In the genomic region with DNA sequence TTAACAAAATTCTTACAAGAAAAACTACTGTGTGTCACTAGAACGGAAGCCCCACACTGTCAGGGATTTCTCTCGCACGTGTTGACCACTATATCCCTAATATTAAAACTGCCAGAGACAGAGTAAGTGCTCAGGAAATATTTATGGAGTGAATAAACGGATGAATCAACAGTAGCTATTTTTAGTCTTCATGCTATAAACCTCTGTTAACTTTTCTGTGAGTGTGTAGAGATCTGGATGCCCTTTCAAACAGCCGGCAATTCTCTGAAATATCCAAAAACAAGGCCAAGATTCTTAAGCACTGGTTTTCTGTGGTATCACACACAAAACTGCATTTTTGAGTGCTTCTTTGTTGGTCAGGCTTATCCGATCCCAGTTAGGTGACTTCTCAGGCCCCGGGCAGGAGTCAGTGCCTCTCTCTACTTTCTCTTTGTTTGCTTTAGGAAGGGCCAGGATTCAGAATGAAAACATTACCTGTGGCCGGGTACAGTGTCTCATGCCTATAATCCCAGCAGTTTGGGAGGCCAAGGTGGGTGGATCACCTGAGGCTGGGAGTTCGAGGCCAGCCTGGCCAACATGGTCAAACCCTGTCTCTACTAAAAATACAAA, we compare ENCODE assay signal across 1 cellular context.
TF ChIP-seq lines count a peak whose summit lies in the region.

No MANE protein-coding gene starts in this region.

TF ChIP-seq in HepG2, 621 proteins besides CTCF, POLR2A, EP300 and RAD21 (continued from another document and continues in another):
- TF ChIP-seq ZNF484 (CRISPR knock-in tag; IDR thresholded peaks at IDR 0.05; ENCODE audit: borderline replicate concordance, low read depth): no peak
- no peak for TF ChIP-seq NBN (conservative IDR thresholded peaks at IDR 0.05)
- no peak for TF ChIP-seq BORCS8-MEF2B (CRISPR knock-in tag; IDR thresholded peaks at IDR 0.05)
- TF ChIP-seq, protein P1, sequence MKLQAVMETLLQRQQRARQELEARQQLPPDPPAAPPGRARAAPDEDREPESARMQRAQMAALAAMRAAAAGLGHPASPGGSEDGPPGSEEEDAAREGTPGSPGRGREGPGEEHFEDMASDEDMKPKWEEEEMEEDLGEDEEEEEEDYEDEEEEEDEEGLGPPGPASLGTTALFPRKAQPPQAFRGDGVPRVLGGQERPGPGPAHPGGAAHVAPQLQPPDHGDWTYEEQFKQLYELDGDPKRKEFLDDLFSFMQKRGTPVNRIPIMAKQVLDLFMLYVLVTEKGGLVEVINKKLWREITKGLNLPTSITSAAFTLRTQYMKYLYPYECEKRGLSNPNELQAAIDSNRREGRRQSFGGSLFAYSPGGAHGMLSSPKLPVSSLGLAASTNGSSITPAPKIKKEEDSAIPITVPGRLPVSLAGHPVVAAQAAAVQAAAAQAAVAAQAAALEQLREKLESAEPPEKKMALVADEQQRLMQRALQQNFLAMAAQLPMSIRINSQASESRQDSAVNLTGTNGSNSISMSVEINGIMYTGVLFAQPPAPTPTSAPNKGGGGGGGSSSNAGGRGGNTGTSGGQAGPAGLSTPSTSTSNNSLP (IDR thresholded peaks at IDR 0.05; ENCODE audit: low read depth, low read length): 0 out of 2 replicates have a peak, but pooled peaks have one; percentile 48
- TF ChIP-seq, protein P2, sequence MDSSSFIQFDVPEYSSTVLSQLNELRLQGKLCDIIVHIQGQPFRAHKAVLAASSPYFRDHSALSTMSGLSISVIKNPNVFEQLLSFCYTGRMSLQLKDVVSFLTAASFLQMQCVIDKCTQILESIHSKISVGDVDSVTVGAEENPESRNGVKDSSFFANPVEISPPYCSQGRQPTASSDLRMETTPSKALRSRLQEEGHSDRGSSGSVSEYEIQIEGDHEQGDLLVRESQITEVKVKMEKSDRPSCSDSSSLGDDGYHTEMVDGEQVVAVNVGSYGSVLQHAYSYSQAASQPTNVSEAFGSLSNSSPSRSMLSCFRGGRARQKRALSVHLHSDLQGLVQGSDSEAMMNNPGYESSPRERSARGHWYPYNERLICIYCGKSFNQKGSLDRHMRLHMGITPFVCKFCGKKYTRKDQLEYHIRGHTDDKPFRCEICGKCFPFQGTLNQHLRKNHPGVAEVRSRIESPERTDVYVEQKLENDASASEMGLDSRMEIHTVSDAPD (CRISPR knock-in tag; IDR thresholded peaks at IDR 0.05): no peak
- TF ChIP-seq, protein P3, sequence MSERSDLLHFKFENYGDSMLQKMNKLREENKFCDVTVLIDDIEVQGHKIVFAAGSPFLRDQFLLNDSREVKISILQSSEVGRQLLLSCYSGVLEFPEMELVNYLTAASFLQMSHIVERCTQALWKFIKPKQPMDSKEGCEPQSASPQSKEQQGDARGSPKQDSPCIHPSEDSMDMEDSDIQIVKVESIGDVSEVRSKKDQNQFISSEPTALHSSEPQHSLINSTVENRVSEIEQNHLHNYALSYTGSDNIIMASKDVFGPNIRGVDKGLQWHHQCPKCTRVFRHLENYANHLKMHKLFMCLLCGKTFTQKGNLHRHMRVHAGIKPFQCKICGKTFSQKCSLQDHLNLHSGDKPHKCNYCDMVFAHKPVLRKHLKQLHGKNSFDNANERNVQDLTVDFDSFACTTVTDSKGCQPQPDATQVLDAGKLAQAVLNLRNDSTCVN (CRISPR knock-in tag; IDR thresholded peaks at IDR 0.05; ENCODE audit: borderline replicate concordance): no peak
- TF ChIP-seq, protein P4, sequence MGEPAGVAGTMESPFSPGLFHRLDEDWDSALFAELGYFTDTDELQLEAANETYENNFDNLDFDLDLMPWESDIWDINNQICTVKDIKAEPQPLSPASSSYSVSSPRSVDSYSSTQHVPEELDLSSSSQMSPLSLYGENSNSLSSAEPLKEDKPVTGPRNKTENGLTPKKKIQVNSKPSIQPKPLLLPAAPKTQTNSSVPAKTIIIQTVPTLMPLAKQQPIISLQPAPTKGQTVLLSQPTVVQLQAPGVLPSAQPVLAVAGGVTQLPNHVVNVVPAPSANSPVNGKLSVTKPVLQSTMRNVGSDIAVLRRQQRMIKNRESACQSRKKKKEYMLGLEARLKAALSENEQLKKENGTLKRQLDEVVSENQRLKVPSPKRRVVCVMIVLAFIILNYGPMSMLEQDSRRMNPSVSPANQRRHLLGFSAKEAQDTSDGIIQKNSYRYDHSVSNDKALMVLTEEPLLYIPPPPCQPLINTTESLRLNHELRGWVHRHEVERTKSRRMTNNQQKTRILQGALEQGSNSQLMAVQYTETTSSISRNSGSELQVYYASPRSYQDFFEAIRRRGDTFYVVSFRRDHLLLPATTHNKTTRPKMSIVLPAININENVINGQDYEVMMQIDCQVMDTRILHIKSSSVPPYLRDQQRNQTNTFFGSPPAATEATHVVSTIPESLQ (CRISPR knock-in tag; conservative IDR thresholded peaks at IDR 0.05): no peak
- no peak for TF ChIP-seq ATF7-NPFF (CRISPR knock-in tag; IDR thresholded peaks at IDR 0.05; ENCODE audit: low read depth)
- no peak for TF ChIP-seq YY1 (IDR thresholded peaks at IDR 0.05; ENCODE audit: insufficient read depth, insufficient replicate concordance, low read depth, low read length)
- TF ChIP-seq, protein P5, sequence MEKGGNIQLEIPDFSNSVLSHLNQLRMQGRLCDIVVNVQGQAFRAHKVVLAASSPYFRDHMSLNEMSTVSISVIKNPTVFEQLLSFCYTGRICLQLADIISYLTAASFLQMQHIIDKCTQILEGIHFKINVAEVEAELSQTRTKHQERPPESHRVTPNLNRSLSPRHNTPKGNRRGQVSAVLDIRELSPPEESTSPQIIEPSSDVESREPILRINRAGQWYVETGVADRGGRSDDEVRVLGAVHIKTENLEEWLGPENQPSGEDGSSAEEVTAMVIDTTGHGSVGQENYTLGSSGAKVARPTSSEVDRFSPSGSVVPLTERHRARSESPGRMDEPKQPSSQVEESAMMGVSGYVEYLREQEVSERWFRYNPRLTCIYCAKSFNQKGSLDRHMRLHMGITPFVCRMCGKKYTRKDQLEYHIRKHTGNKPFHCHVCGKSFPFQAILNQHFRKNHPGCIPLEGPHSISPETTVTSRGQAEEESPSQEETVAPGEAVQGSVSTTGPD (CRISPR knock-in tag; IDR thresholded peaks at IDR 0.05): no peak
- no peak for TF ChIP-seq HOXA3 (CRISPR knock-in tag; IDR thresholded peaks at IDR 0.05)
- TF ChIP-seq SRY (CRISPR knock-in tag; IDR thresholded peaks at IDR 0.05): no peak
- TF ChIP-seq, protein P6, sequence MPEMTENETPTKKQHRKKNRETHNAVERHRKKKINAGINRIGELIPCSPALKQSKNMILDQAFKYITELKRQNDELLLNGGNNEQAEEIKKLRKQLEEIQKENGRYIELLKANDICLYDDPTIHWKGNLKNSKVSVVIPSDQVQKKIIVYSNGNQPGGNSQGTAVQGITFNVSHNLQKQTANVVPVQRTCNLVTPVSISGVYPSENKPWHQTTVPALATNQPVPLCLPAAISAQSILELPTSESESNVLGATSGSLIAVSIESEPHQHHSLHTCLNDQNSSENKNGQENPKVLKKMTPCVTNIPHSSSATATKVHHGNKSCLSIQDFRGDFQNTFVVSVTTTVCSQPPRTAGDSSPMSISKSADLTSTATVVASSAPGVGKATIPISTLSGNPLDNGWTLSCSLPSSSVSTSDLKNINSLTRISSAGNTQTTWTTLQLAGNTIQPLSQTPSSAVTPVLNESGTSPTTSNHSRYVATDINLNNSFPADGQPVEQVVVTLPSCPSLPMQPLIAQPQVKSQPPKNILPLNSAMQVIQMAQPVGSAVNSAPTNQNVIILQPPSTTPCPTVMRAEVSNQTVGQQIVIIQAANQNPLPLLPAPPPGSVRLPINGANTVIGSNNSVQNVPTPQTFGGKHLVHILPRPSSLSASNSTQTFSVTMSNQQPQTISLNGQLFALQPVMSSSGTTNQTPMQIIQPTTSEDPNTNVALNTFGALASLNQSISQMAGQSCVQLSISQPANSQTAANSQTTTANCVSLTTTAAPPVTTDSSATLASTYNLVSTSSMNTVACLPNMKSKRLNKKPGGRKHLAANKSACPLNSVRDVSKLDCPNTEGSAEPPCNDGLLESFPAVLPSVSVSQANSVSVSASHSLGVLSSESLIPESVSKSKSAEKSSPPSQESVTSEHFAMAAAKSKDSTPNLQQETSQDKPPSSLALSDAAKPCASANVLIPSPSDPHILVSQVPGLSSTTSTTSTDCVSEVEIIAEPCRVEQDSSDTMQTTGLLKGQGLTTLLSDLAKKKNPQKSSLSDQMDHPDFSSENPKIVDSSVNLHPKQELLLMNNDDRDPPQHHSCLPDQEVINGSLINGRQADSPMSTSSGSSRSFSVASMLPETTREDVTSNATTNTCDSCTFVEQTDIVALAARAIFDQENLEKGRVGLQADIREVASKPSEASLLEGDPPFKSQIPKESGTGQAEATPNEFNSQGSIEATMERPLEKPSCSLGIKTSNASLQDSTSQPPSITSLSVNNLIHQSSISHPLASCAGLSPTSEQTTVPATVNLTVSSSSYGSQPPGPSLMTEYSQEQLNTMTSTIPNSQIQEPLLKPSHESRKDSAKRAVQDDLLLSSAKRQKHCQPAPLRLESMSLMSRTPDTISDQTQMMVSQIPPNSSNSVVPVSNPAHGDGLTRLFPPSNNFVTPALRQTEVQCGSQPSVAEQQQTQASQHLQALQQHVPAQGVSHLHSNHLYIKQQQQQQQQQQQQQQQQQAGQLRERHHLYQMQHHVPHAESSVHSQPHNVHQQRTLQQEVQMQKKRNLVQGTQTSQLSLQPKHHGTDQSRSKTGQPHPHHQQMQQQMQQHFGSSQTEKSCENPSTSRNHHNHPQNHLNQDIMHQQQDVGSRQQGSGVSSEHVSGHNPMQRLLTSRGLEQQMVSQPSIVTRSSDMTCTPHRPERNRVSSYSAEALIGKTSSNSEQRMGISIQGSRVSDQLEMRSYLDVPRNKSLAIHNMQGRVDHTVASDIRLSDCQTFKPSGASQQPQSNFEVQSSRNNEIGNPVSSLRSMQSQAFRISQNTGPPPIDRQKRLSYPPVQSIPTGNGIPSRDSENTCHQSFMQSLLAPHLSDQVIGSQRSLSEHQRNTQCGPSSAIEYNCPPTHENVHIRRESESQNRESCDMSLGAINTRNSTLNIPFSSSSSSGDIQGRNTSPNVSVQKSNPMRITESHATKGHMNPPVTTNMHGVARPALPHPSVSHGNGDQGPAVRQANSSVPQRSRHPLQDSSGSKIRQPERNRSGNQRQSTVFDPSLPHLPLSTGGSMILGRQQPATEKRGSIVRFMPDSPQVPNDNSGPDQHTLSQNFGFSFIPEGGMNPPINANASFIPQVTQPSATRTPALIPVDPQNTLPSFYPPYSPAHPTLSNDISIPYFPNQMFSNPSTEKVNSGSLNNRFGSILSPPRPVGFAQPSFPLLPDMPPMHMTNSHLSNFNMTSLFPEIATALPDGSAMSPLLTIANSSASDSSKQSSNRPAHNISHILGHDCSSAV (CRISPR knock-in tag; IDR thresholded peaks at IDR 0.05; ENCODE audit: borderline replicate concordance): no peak
- no peak for TF ChIP-seq SMAD3 (CRISPR knock-in tag; IDR thresholded peaks at IDR 0.05)
- TF ChIP-seq ZNF674 (CRISPR knock-in tag; IDR thresholded peaks at IDR 0.05; ENCODE audit: low read depth): no peak
- TF ChIP-seq LCORL (IDR thresholded peaks at IDR 0.05): no peak
- TF ChIP-seq LCORL (CRISPR knock-in tag; IDR thresholded peaks at IDR 0.05): peak; percentile 45; the same call in 1 of the 2 replicates
- no peak for TF ChIP-seq NCOA2 (CRISPR knock-in tag; IDR thresholded peaks at IDR 0.05)
- no peak for TF ChIP-seq ASH2L (IDR thresholded peaks at IDR 0.05; ENCODE audit: insufficient read length, low read depth, low read length)
- peak; percentile 58; the same call in 1 of the 2 replicates for TF ChIP-seq TBX2 (CRISPR knock-in tag; IDR thresholded peaks at IDR 0.05; ENCODE audit: borderline replicate concordance)
- no peak for TF ChIP-seq TCF12 (IDR thresholded peaks at IDR 0.05)
- TF ChIP-seq TCF12 (CRISPR knock-in tag; IDR thresholded peaks at IDR 0.05): 0 out of 2 replicates have a peak, but pooled peaks have one; percentile 56
- 0 out of 2 replicates have a peak, but pooled peaks have one; percentile 49 for TF ChIP-seq ZNF383 (CRISPR knock-in tag; IDR thresholded peaks at IDR 0.05; ENCODE audit: borderline replicate concordance)
- TF ChIP-seq RBM22 (optimal IDR thresholded peaks at IDR 0.05; ENCODE audit: low read length): no peak
- TF ChIP-seq DNMT1 (CRISPR knock-in tag; IDR thresholded peaks at IDR 0.05): no peak
- TF ChIP-seq, protein P7, sequence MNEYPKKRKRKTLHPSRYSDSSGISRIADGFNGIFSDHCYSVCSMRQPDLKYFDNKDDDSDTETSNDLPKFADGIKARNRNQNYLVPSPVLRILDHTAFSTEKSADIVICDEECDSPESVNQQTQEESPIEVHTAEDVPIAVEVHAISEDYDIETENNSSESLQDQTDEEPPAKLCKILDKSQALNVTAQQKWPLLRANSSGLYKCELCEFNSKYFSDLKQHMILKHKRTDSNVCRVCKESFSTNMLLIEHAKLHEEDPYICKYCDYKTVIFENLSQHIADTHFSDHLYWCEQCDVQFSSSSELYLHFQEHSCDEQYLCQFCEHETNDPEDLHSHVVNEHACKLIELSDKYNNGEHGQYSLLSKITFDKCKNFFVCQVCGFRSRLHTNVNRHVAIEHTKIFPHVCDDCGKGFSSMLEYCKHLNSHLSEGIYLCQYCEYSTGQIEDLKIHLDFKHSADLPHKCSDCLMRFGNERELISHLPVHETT (CRISPR knock-in tag; conservative IDR thresholded peaks at IDR 0.05): no peak
- TF ChIP-seq MEIS2 (CRISPR knock-in tag; IDR thresholded peaks at IDR 0.05): no peak
- TF ChIP-seq GABPB1 (CRISPR knock-in tag; IDR thresholded peaks at IDR 0.05): no peak
- TF ChIP-seq KAT8 (CRISPR knock-in tag; IDR thresholded peaks at IDR 0.05): 0 out of 2 replicates have a peak, but pooled peaks have one; percentile 28
- TF ChIP-seq, protein P8, sequence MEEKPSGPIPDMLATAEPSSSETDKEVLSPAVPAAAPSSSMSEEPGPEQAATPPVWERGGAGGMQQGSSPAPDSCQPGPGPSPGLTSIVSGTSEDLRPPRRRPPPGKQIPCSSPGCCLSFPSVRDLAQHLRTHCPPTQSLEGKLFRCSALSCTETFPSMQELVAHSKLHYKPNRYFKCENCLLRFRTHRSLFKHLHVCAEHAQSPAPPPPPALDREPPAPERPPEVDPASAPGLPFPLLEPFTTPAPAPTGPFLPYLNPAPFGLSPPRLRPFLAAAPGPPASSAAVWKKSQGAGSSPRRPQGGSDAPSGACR (CRISPR knock-in tag; IDR thresholded peaks at IDR 0.05): no peak
- TF ChIP-seq, protein P9, sequence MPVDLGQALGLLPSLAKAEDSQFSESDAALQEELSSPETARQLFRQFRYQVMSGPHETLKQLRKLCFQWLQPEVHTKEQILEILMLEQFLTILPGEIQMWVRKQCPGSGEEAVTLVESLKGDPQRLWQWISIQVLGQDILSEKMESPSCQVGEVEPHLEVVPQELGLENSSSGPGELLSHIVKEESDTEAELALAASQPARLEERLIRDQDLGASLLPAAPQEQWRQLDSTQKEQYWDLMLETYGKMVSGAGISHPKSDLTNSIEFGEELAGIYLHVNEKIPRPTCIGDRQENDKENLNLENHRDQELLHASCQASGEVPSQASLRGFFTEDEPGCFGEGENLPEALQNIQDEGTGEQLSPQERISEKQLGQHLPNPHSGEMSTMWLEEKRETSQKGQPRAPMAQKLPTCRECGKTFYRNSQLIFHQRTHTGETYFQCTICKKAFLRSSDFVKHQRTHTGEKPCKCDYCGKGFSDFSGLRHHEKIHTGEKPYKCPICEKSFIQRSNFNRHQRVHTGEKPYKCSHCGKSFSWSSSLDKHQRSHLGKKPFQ (CRISPR knock-in tag; IDR thresholded peaks at IDR 0.05; ENCODE audit: insufficient replicate concordance): no peak
- no peak for TF ChIP-seq EHMT2 (IDR thresholded peaks at IDR 0.05; ENCODE audit: borderline replicate concordance, low read depth, low read length)
- TF ChIP-seq ZNF747 (CRISPR knock-in tag; IDR thresholded peaks at IDR 0.05; ENCODE audit: borderline replicate concordance): peak; percentile 51; the same call in 1 of the 2 replicates
- TF ChIP-seq, protein P10, sequence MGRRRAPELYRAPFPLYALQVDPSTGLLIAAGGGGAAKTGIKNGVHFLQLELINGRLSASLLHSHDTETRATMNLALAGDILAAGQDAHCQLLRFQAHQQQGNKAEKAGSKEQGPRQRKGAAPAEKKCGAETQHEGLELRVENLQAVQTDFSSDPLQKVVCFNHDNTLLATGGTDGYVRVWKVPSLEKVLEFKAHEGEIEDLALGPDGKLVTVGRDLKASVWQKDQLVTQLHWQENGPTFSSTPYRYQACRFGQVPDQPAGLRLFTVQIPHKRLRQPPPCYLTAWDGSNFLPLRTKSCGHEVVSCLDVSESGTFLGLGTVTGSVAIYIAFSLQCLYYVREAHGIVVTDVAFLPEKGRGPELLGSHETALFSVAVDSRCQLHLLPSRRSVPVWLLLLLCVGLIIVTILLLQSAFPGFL (CRISPR knock-in tag; IDR thresholded peaks at IDR 0.05): no peak
- TF ChIP-seq PLRG1 (conservative IDR thresholded peaks at IDR 0.05): no peak
